In the genomic region with DNA sequence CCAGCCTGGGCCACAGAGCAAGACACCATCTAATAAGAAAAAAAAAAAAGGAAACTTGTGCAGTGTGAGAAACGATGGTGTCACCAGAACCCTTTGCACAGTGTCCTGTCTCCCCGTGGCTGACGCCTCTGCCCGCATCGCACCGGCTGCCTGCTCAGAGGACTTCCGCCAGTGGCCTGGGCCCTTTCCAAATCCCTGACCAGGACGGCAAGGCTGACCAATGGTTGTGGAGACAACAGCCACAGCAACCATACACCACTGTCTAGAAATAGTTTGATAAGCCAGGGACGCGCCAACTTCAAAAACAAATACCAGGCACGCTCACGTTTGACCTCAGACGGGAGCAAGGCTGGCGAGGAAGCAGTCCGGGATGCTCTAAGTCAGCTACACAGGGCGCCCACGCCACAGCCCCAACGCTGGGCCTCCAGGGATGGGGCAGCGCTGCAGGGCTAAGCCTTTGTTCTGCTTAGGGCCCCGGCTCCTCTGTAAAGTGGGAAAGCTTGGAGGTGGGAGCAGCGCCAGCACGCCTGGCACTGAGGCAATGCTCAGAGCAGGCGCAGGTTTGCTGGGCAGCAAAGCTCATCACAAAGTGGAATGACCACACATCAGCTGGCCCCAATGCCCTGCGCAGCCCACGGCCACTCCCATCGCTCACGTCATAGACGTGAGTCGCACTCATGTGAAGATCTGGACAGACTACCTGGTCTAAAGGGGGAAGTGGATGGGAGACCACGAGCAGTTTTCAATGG, we compare ENCODE assay signal across 13 cellular contexts. TPM values are rescaled to one million over a fixed set of nuclear protein-coding genes. Genes with fewer than 3 reads are reported as not detected.
DNase-seq lines count a peak whose midpoint lies in the region; ATAC-seq and TF ChIP-seq lines count a peak whose summit lies in the region.
"Had no signal": no experiment of that assay in that cellular context is flagged by ENCODE, and none has a peak within 500 bp of the region (broad histone marks: within the 10 kb centered on the region; RNA-seq: fewer than 3 reads in every experiment).

No MANE protein-coding gene starts in this region.

- H3K9me3 ChIP-seq in Panc1 (ENCODE audit: control insufficient read depth, insufficient read depth, low read depth, low read length) (no peaks in the 10 kb centered on the region), smooth muscle cell (replicated peaks; ENCODE audit: low read depth) (no peaks in the 10 kb centered on the region)
- H3K9me3 ChIP-seq: colonic mucosa, testis had no signal

- no peak overlapping the region for H3K4me2 ChIP-seq in smooth muscle cell

- peak overlapping the region; percentile 13 for H3K27ac ChIP-seq in Panc1 (ENCODE audit: low read length)
- peak overlapping the region; percentile 73 for H3K27ac ChIP-seq in smooth muscle cell (ENCODE audit: low read depth)
- H3K27ac ChIP-seq: colonic mucosa, testis had no signal

- in situ Hi-C loops in Panc1 (cut with HindIII; ENCODE audit: low pct_unique_long_range_greater_than_20kb, low sequenced_read_pairs) = no loop called here

- H3K79me2 ChIP-seq in smooth muscle cell (ENCODE audit: low read depth) = peaks cover 23% of the 10 kb centered on the region

- peak overlapping the region; percentile 49 for H3K9ac ChIP-seq in smooth muscle cell (ENCODE audit: low read depth)

- CTCF ChIA-PET in Panc1 (lab: Charles Lee) = no interaction called here

- peaks cover 90% of the 10 kb centered on the region for H4K20me1 ChIP-seq in smooth muscle cell (ENCODE audit: low read depth)

- whole genome bisulfite sequencing in smooth muscle cell (ENCODE audit: low lambda C conversion rate) = 91% methylated on average over 30 of the region's 30 CpGs

- POLR2A ChIA-PET in Panc1 (lab: Charles Lee) = no interaction called here

- intact Hi-C loops in Panc1 (cut with micrococcal nuclease; ENCODE audit: unreplicated experiment) = no loop called here

- no peak overlapping the region for H2AFZ ChIP-seq in smooth muscle cell (ENCODE audit: low read depth)

- H3K4me3 ChIP-seq in Panc1 (ENCODE audit: low read depth in 2 of 2, low read length in 2 of 2) = no peak overlapping the region
- H3K4me3 ChIP-seq in fibroblast of pulmonary artery (replicated peaks; ENCODE audit: low read depth, low read length) = no peak overlapping the region
- no peak overlapping the region for H3K4me3 ChIP-seq in smooth muscle cell
- H3K4me3 ChIP-seq: colonic mucosa, testis had no signal

- H3K4me1 ChIP-seq in Panc1 (ENCODE audit: control insufficient read depth, insufficient read depth, low read length) = peaks cover 8% of the 10 kb centered on the region
- H3K4me1 ChIP-seq in smooth muscle cell (ENCODE audit: low read depth) = no peaks in the 10 kb centered on the region
- H3K4me1 ChIP-seq: colonic mucosa, testis had no signal

- H3K36me3 ChIP-seq in Panc1 (ENCODE audit: control insufficient read depth, insufficient read depth, low read length) (peaks cover 27% of the 10 kb centered on the region), smooth muscle cell (ENCODE audit: low read depth) (peaks cover 7% of the 10 kb centered on the region)

- peaks cover 17% of the 10 kb centered on the region for H3F3A ChIP-seq in smooth muscle cell (ENCODE audit: low read depth)

- no peak for DNase-seq in activated naive CD4-positive, alpha-beta T cell treated with anti-CD3 and anti-CD28 coated beads, Interleukin-2, amount 50 U/mL, for 72 hours (ENCODE audit: low spot score in 2 of 2)
- DNase-seq in activated naive CD4-positive, alpha-beta T cell treated with anti-CD3 and anti-CD28 coated beads, Interleukin-2, amount 50 U/mL, for 16 hours = no peak
- DNase-seq in Panc1 (ENCODE audit: low read depth, low spot score) = no peak
- peak; percentile 13 for DNase-seq in fibroblast of pulmonary artery (ENCODE audit: low read depth)
- DNase-seq in smooth muscle cell (lab: John Stamatoyannopoulos, UW; ENCODE audit: unreplicated experiment) = no peak
- DNase-seq in T-helper 2 cell = no peak
- DNase-seq in amniotic stem cell (lab: John Stamatoyannopoulos, UW) = no peak
- DNase-seq in NCI-H128 (lab: John Stamatoyannopoulos, UW; ENCODE audit: unreplicated experiment) = no peak
- DNase-seq: activated CD4-positive, alpha-beta T cell treated with anti-CD3 and anti-CD28 coated beads for 1 hour; colonic mucosa; hippocampal formation; NCI-H1092; testis had no signal

- H3K27me3 ChIP-seq in Panc1 (ENCODE audit: control insufficient read depth, insufficient read depth, low read length) (no peaks in the 10 kb centered on the region), smooth muscle cell (ENCODE audit: low read depth) (no peaks in the 10 kb centered on the region)
- H3K27me3 ChIP-seq: colonic mucosa, testis had no signal

- H3K9me3 Mint-ChIP-seq in activated naive CD4-positive, alpha-beta T cell treated with anti-CD3 and anti-CD28 coated beads, Interleukin-2, amount 50 U/mL, for 72 hours = no peaks in the 10 kb centered on the region

- no peak for TF ChIP-seq CTCF in Panc1 (IDR thresholded peaks at IDR 0.05)
- no peak for TF ChIP-seq CTCF in fibroblast of pulmonary artery (IDR thresholded peaks at IDR 0.05; ENCODE audit: low read length, missing control alignments)
- no peak for TF ChIP-seq CTCF in smooth muscle cell (IDR thresholded peaks at IDR 0.05; ENCODE audit: borderline replicate concordance, insufficient read depth, poor library complexity, severe bottlenecking)

- BruUV-seq in Panc1 (replicated peaks; lab: Mats Ljungman, UMichigan) = no TSS peak

- peak overlapping the region; percentile 9 to 65 for H3K27ac Mint-ChIP-seq in activated naive CD4-positive, alpha-beta T cell treated with anti-CD3 and anti-CD28 coated beads, Interleukin-2, amount 50 U/mL, for 72 hours

- ATAC-seq in activated naive CD4-positive, alpha-beta T cell treated with anti-CD3 and anti-CD28 coated beads, Interleukin-2, amount 50 U/mL, for 72 hours = no peak
- peak; percentile 52 for ATAC-seq in Panc1

- H3K36me3 Mint-ChIP-seq in activated naive CD4-positive, alpha-beta T cell treated with anti-CD3 and anti-CD28 coated beads, Interleukin-2, amount 50 U/mL, for 72 hours = peaks cover 14 to 17% of the 10 kb centered on the region in 2 donors

RNA-seq across cellular contexts. Expression of a gene that starts 12.5 kb away (rescaled TPM):
- total RNA-seq in activated naive CD4-positive, alpha-beta T cell treated with anti-CD3 and anti-CD28 coated beads, Interleukin-2, amount 50 U/mL, for 72 hours = 10 to 100 TPM; 60.0 to 65.9 TPM
- total RNA-seq in Panc1 (2021; ENCODE audit: unreplicated experiment) = 116 TPM
- polyA plus RNA-seq in Panc1 (2012; ENCODE audit: insufficient read length) = 116 TPM
- total RNA-seq in smooth muscle cell = 16.4 and 16.8 TPM in 2 replicates
- polyA plus RNA-seq in smooth muscle cell = 13.5 and 17.7 TPM in 2 replicates

RNA-seq across cellular contexts. Expression of a gene that starts 35.8 kb away (rescaled TPM):
- total RNA-seq in activated naive CD4-positive, alpha-beta T cell treated with anti-CD3 and anti-CD28 coated beads, Interleukin-2, amount 50 U/mL, for 72 hours = 10 to 100 TPM in 1 of 2 donors, 1 to 10 TPM in 1; 4.5 to 11.6 TPM
- total RNA-seq in Panc1 (2021; ENCODE audit: unreplicated experiment) (21.3 TPM), smooth muscle cell (14.7 and 28.9 TPM in 2 replicates)
- polyA plus RNA-seq in Panc1 (2012; ENCODE audit: insufficient read length) = 21.1 TPM
- polyA plus RNA-seq in smooth muscle cell = 23.8 and 25.0 TPM in 2 replicates

RNA-seq across cellular contexts. Expression of a gene that starts 36.0 kb away (rescaled TPM):
- total RNA-seq in activated naive CD4-positive, alpha-beta T cell treated with anti-CD3 and anti-CD28 coated beads, Interleukin-2, amount 50 U/mL, for 72 hours = 100 to 1,000 TPM; 164 to 177 TPM
- total RNA-seq in Panc1 (2021; ENCODE audit: unreplicated experiment) (112 TPM), smooth muscle cell (11.0 and 11.5 TPM in 2 replicates)
- polyA plus RNA-seq in Panc1 (2012; ENCODE audit: insufficient read length) = 39.6 TPM
- polyA plus RNA-seq in smooth muscle cell = 8.5 and 9.2 TPM in 2 replicates

RNA-seq across cellular contexts. Expression of a gene that starts 38.4 kb away (rescaled TPM):
- total RNA-seq in activated naive CD4-positive, alpha-beta T cell treated with anti-CD3 and anti-CD28 coated beads, Interleukin-2, amount 50 U/mL, for 72 hours = 100 to 1,000 TPM in 1 of 2 donors, 10 to 100 TPM in 1; 82.9 to 129 TPM
- total RNA-seq in Panc1 (2021; ENCODE audit: unreplicated experiment) = 88.7 TPM
- polyA plus RNA-seq in Panc1 (2012; ENCODE audit: insufficient read length) = 98.3 TPM
- 90.5 and 94.8 TPM in 2 replicates for total RNA-seq in smooth muscle cell
- 56.4 and 79.8 TPM in 2 replicates for polyA plus RNA-seq in smooth muscle cell
